In the genomic region with DNA sequence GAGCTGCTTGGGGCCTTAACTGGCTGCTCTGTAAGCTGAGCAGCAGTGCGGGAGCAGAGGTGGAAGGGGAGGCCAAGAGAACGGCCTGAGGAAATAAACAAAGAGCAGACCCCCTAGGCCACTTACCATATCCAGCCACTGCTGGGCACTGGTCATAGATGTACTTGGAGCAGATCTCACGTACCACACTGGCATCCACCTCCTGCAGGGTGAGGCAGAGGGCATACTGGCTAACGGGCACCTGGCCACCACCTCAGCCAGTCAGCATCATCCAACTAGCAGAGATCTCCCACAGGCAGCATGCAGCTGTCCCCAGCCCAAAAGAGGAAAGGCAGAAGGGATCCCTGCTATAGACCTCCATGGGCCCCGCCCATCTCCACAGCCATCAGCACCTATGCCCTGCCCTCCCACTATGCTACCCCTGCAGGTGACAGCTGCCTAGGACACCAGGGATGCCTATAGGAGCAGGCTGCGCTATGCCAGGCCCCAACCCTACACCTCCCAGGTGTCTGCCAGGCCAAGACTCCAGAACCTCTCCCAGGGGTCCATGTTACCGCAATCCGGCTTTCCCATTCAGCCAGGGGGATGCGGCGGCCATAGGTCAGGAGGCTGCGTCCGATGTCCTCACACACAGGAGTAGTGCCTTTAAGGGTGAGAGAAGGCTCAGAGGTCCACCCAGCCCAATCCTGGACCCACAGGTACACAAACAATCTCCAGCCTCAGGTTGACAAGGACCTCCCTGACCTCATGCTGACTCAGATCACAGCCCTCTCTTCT, we compare ENCODE assay signal across 21 cellular contexts. TPM values are rescaled to one million over a fixed set of nuclear protein-coding genes. Genes with fewer than 3 reads are reported as not detected.
DNase-seq lines count a peak whose midpoint lies in the region; ATAC-seq and TF ChIP-seq lines count a peak whose summit lies in the region.
"Had no signal": no experiment of that assay in that cellular context is flagged by ENCODE, and none has a peak within 500 bp of the region (broad histone marks: within the 10 kb centered on the region; RNA-seq: fewer than 3 reads in every experiment).

No MANE protein-coding gene starts in this region.

- H3K4me1 ChIP-seq in heart left ventricle (peaks cover 8 to 93% (median 65%) of the 10 kb centered on the region in 12 donors), fibroblast of lung (ENCODE audit: control insufficient read depth, extremely low read depth, insufficient read depth, low read length) (peaks cover 40% of the 10 kb centered on the region), psoas muscle (peaks cover 71% of the 10 kb centered on the region)
- H3K4me1 ChIP-seq: lower lobe of right lung had no signal

- H3K36me3 ChIP-seq in heart left ventricle (peaks cover 0 to 74% (median 60%) of the 10 kb centered on the region in 9 donors), fibroblast of lung (ENCODE audit: control insufficient read depth, insufficient read depth, low read length) (peaks cover 39% of the 10 kb centered on the region), psoas muscle (ENCODE audit: insufficient read depth in 1 of 2, low read depth in 1 of 2) (peaks cover 29 to 62% of the 10 kb centered on the region in 2 donors)

- intact Hi-C loops in heart left ventricle (cut with DNase I), result loop anchor here in 4 of 10 donors (5.0 kb wide), 1 partner anchor 37 kb away; the partner anchor contains the start of gene UCN2 (in 4 of the 4)
- intact Hi-C loops in cardiac septum (cut with DNase I), result loop anchor here (2.0 kb wide), 1 partner anchor 41 kb away; no protein-coding TSS in a partner anchor
- intact Hi-C loops in psoas muscle (cut with DNase I), result no loop called here

- no peaks in the 10 kb centered on the region for H3K9me3 Mint-ChIP-seq in progenitor cell of endocrine pancreas (ENCODE audit: low read depth)
- H3K9me3 Mint-ChIP-seq: activated T-cell treated with anti-CD3 and anti-CD28 coated beads, Interleukin-2, amount 50 U/mL, for 72 hours had no signal

- no peak overlapping the region for H3K4me3 Mint-ChIP-seq in progenitor cell of endocrine pancreas (ENCODE audit: low read depth)
- H3K4me3 Mint-ChIP-seq: activated T-cell treated with anti-CD3 and anti-CD28 coated beads, Interleukin-2, amount 50 U/mL, for 72 hours had no signal

- no peaks in the 10 kb centered on the region for H4K20me1 ChIP-seq in fibroblast of lung (ENCODE audit: control insufficient read depth, extremely low read depth, insufficient read depth, low read length)

- peaks cover 11% of the 10 kb centered on the region for H3K36me3 Mint-ChIP-seq in progenitor cell of endocrine pancreas (ENCODE audit: insufficient read depth)

- H3K79me2 ChIP-seq in fibroblast of lung (ENCODE audit: control insufficient read depth, insufficient read depth, low read length), result no peaks in the 10 kb centered on the region

- no peak for ATAC-seq in heart left ventricle
- peak in 1 of 4 donors; percentile 16 for ATAC-seq in psoas muscle
- ATAC-seq: activated T-cell treated with anti-CD3 and anti-CD28 coated beads, Interleukin-2, amount 50 U/mL, for 72 hours; Panc1 had no signal

- peaks cover 6% of the 10 kb centered on the region for H3K27me3 Mint-ChIP-seq in progenitor cell of endocrine pancreas

- DNase-seq in heart left ventricle, result peak in 1 of 5 donors; percentile 38
- DNase-seq in cardiac septum (ENCODE audit: low spot score), result no peak
- no peak for DNase-seq in fibroblast of lung (ENCODE audit: low read depth in 2 of 2)
- DNase-seq in psoas muscle, result peak in 1 of 2 donors; percentile 45
- DNase-seq in NCI-H345 (lab: John Stamatoyannopoulos, UW), result no peak
- no peak for DNase-seq in SIG-M5 (lab: John Stamatoyannopoulos, UW)
- DNase-seq in progenitor cell of endocrine pancreas (ENCODE audit: low spot score, unreplicated experiment), result no peak
- DNase-seq in substantia nigra (lab: John Stamatoyannopoulos, UW), result no peak
- DNase-seq: activated CD4-positive, alpha-beta T cell treated with anti-CD3 and anti-CD28 coated beads, Interleukin-2, amount 50 U/mL, for 4 hours; activated T-cell treated with anti-CD3 and anti-CD28 coated beads, Interleukin-2, amount 50 U/mL, for 72 hours; Caco-2; erythroblast; GF-D8; lower lobe of right lung; NCI-H2029; stimulated activated CD4-positive, alpha-beta T cell treated with anti-CD3 and anti-CD28 coated beads, Interleukin-12 subunit alpha, Interleukin-12 subunit beta, amount 100 ng/mL, for 4 hours; T1000 had no signal

- TF ChIP-seq CTCF in heart left ventricle (IDR thresholded peaks at IDR 0.05) (no peak), fibroblast of lung (conservative IDR thresholded peaks at IDR 0.05 in 1 of 2, IDR thresholded peaks at IDR 0.05 in 1 of 2; ENCODE audit: low read depth in 1 of 2, low read length in 2 of 2) (no peak), psoas muscle (IDR thresholded peaks at IDR 0.05) (no peak), progenitor cell of endocrine pancreas (IDR thresholded peaks at IDR 0.05; ENCODE audit: unreplicated experiment) (no peak)

- peak overlapping the region; percentile 69 for H3K4me2 ChIP-seq in fibroblast of lung (ENCODE audit: extremely low read depth, insufficient read depth, low read length)

- peak overlapping the region in 2 of 12 donors; percentile 3 to 5 for H3K4me3 ChIP-seq in heart left ventricle
- no peak overlapping the region for H3K4me3 ChIP-seq in fibroblast of lung (replicated peaks in 1 of 4; ENCODE audit: control extremely low read depth in 1 of 4, insufficient read depth in 1 of 4, low read depth in 3 of 4, low read length in 4 of 4)
- peak overlapping the region; percentile 2 for H3K4me3 ChIP-seq in psoas muscle
- H3K4me3 ChIP-seq: lower lobe of right lung had no signal

- 77 to 88% (median 84%) methylated on average over 11 to 12 of the region's 12 CpGs for WGBS in heart left ventricle, 4 donors
- WGBS in psoas muscle, 3 donors, result 75 to 80% (median 78%) methylated on average over 12 of the region's 12 CpGs

- TF ChIP-seq POLR2A in heart left ventricle (IDR thresholded peaks at IDR 0.05), result no peak

- no peaks in the 10 kb centered on the region for H3K4me1 Mint-ChIP-seq in progenitor cell of endocrine pancreas (ENCODE audit: low read depth)

- no peaks in the 10 kb centered on the region for H3K9me3 ChIP-seq in heart left ventricle
- no peaks in the 10 kb centered on the region for H3K9me3 ChIP-seq in fibroblast of lung (ENCODE audit: control insufficient read depth, insufficient read depth, low read depth, low read length)
- no peaks in the 10 kb centered on the region for H3K9me3 ChIP-seq in psoas muscle
- H3K9me3 ChIP-seq: Caco-2, lower lobe of right lung had no signal

- H3K27ac ChIP-seq in heart left ventricle (peak overlapping the region; percentile 79 to 98 (median 92)), fibroblast of lung (ENCODE audit: insufficient read depth, low read length) (peak overlapping the region; percentile 95), psoas muscle (peak overlapping the region; percentile 94), substantia nigra (ENCODE audit: low read depth, low read length, poor library complexity, severe bottlenecking) (no peak overlapping the region)

- no peak overlapping the region for H3K9ac ChIP-seq in fibroblast of lung (ENCODE audit: insufficient read depth, low read length)

- H2AFZ ChIP-seq in fibroblast of lung (ENCODE audit: low read length), result no peak overlapping the region

- H3K27me3 ChIP-seq in heart left ventricle (peaks cover 0 to 5% (median 0%) of the 10 kb centered on the region in 9 donors), fibroblast of lung (ENCODE audit: control insufficient read depth, insufficient read depth, low read length) (no peaks in the 10 kb centered on the region), psoas muscle (ENCODE audit: insufficient read depth in 3 of 3, low read length in 2 of 3) (no peaks in the 10 kb centered on the region)

- H3K27ac Mint-ChIP-seq in progenitor cell of endocrine pancreas, result no peak overlapping the region
- H3K27ac Mint-ChIP-seq: activated T-cell treated with anti-CD3 and anti-CD28 coated beads, Interleukin-2, amount 50 U/mL, for 72 hours had no signal

RNA-seq across cellular contexts. Expression of gene COL7A1, which starts 4.6 kb away (rescaled TPM):
- 10 to 100 TPM in 6 of 9 donors, 1 to 10 TPM in 3; 2.4 to 25.2 (median 11.5) TPM for total RNA-seq in heart left ventricle
- 10 to 100 TPM in 1 of 2 donors, 1 to 10 TPM in 1; 4.8 to 18.5 TPM for polyA plus RNA-seq in heart left ventricle
- 26.5 TPM for total RNA-seq in cardiac septum
- total RNA-seq in fibroblast of lung, result 15.9 and 36.7 TPM in 2 replicates
- 3.4 and 3.6 TPM in 2 replicates for polyA plus RNA-seq in fibroblast of lung
- polyA plus RNA-seq in fibroblast of lung (2012), result 14.5 and 16.0 TPM in 2 replicates
- 23.6 and 24.3 TPM in 2 replicates for polyA minus RNA-seq in fibroblast of lung (ENCODE audit: low replicate concordance)
- total RNA-seq in psoas muscle, result 10 to 100 TPM in 1 of 4 donors, 1 to 10 TPM in 3; 5.1 to 22.2 (median 5.8) TPM
- polyA plus RNA-seq in psoas muscle, result 1 to 10 TPM; 1.6 to 3.5 (median 2.7) TPM
- 31.5 and 38.4 TPM in 2 replicates for total RNA-seq in progenitor cell of endocrine pancreas

RNA-seq across cellular contexts. Expression of gene UQCRC1, which starts 9.7 kb away (rescaled TPM):
- 1,000 to 10,000 TPM in 5 of 9 donors, 100 to 1,000 TPM in 4; 580 to 2,191 (median 1,008) TPM for total RNA-seq in heart left ventricle
- 1,000 to 10,000 TPM in 1 of 2 donors, 100 to 1,000 TPM in 1; 802 to 1,337 TPM for polyA plus RNA-seq in heart left ventricle
- 753 TPM for total RNA-seq in cardiac septum
- 294 and 366 TPM in 2 replicates for total RNA-seq in fibroblast of lung
- polyA plus RNA-seq in fibroblast of lung, result 226 and 289 TPM in 2 replicates
- 236 and 297 TPM in 2 replicates for polyA plus RNA-seq in fibroblast of lung (2012)
- 1,337 and 1,368 TPM in 2 replicates for polyA minus RNA-seq in fibroblast of lung (ENCODE audit: low replicate concordance)
- total RNA-seq in psoas muscle, result 100 to 1,000 TPM; 466 to 704 (median 587) TPM
- 100 to 1,000 TPM; 499 to 719 (median 685) TPM for polyA plus RNA-seq in psoas muscle
- total RNA-seq in progenitor cell of endocrine pancreas, result 209 and 219 TPM in 2 replicates

RNA-seq across cellular contexts. Expression of gene TMEM89, which starts 21.9 kb away (rescaled TPM):
- total RNA-seq in heart left ventricle (not detected), cardiac septum (not detected), fibroblast of lung (not detected in 2 replicates), psoas muscle (not detected), progenitor cell of endocrine pancreas (0.49 TPM in 1 of 2 replicates, not detected in the other)
- polyA plus RNA-seq in heart left ventricle (not detected), fibroblast of lung (not detected in 2 replicates), psoas muscle (not detected)
- not detected in 2 replicates for polyA plus RNA-seq in fibroblast of lung (2012)
- not detected in 2 replicates for polyA minus RNA-seq in fibroblast of lung (ENCODE audit: low replicate concordance)
- total RNA-seq: A673; activated T-cell treated with anti-CD3 and anti-CD28 coated beads, Interleukin-2, amount 50 U/mL, for 72 hours; Caco-2; HT1080; lower lobe of right lung had no signal
- polyA plus RNA-seq: adipose tissue had no signal

RNA-seq across cellular contexts. Expression of gene SLC26A6, which starts 35.6 kb away (rescaled TPM):
- total RNA-seq in heart left ventricle (10 to 100 TPM in 3 of 9 donors, 1 to 10 TPM in 6; 6.7 to 14.6 (median 9.2) TPM), cardiac septum (8.9 TPM), fibroblast of lung (32.9 and 36.3 TPM in 2 replicates), psoas muscle (10 to 100 TPM in 1 of 4 donors, 1 to 10 TPM in 3; 5.6 to 13.0 (median 6.6) TPM), progenitor cell of endocrine pancreas (31.0 and 35.9 TPM in 2 replicates)
- polyA plus RNA-seq in heart left ventricle (10 to 100 TPM; 10.0 to 12.9 TPM), fibroblast of lung (13.3 and 20.9 TPM in 2 replicates), psoas muscle (10 to 100 TPM in 1 of 3 donors, 1 to 10 TPM in 2; 4.5 to 10.5 (median 6.0) TPM)
- polyA plus RNA-seq in fibroblast of lung (2012), result 9.4 and 16.6 TPM in 2 replicates
- polyA minus RNA-seq in fibroblast of lung (ENCODE audit: low replicate concordance), result 29.8 and 88.3 TPM in 2 replicates

RNA-seq across cellular contexts. Expression of gene UCN2, which starts 36.1 kb away (rescaled TPM):
- under 1 TPM in 5 of 9 donors, not detected in 4; 0.23 to 0.35 (median 0.25) TPM for total RNA-seq in heart left ventricle
- polyA plus RNA-seq in heart left ventricle, result under 1 TPM; 0.11 to 0.15 TPM
- 0.48 TPM for total RNA-seq in cardiac septum
- 0.26 and 0.66 TPM in 2 replicates for total RNA-seq in fibroblast of lung
- 0.07 and 0.27 TPM in 2 replicates for polyA plus RNA-seq in fibroblast of lung
- 0.32 and 0.40 TPM in 2 replicates for polyA plus RNA-seq in fibroblast of lung (2012)
- 3.8 TPM in 1 of 2 replicates, not detected in the other for polyA minus RNA-seq in fibroblast of lung (ENCODE audit: low replicate concordance)
- under 1 TPM in 1 of 4 donors, not detected in 3; 0.32 TPM for total RNA-seq in psoas muscle
- under 1 TPM in 2 of 3 donors, not detected in 1; 0.12 to 0.17 TPM for polyA plus RNA-seq in psoas muscle
- 1.2 and 1.4 TPM in 2 replicates for total RNA-seq in progenitor cell of endocrine pancreas
- total RNA-seq: activated T-cell treated with anti-CD3 and anti-CD28 coated beads, Interleukin-2, amount 50 U/mL, for 72 hours had no signal
